ENCODE assay signal across 12 cellular contexts in genomic region chr6:93468291-93468690, GRCh38. TPM values are rescaled to one million over a fixed set of nuclear protein-coding genes. Genes with fewer than 3 reads are reported as not detected.
DNase-seq lines count a peak whose midpoint lies in the region; ATAC-seq, FAIRE-seq and TF ChIP-seq lines count a peak whose summit lies in the region.
"Had no signal": no experiment of that assay in that cellular context is flagged by ENCODE, and none has a peak within 500 bp of the region (broad histone marks: within the 10 kb centered on the region; RNA-seq: fewer than 3 reads in every experiment).

No MANE protein-coding gene starts in this region.

- TF ChIP-seq CTCF in GM12865 (IDR thresholded peaks at IDR 0.05; ENCODE audit: insufficient read depth, low read depth, low read length, missing control alignments) (no peak), cardiac fibroblast (IDR thresholded peaks at IDR 0.05; ENCODE audit: low read depth, low read length) (no peak)

- DNase-seq in GM12865 (ENCODE audit: low read depth): peak; percentile 5
- DNase-seq in NCI-H2107 (lab: John Stamatoyannopoulos, UW): peak; percentile 9
- peak; percentile 19 to 42 for DNase-seq in cardiac fibroblast (ENCODE audit: low read depth in 2 of 2)
- peak; percentile 84 for DNase-seq in myocyte (ENCODE audit: low read depth)
- no peak for DNase-seq in AG08396 (ENCODE audit: low spot score)
- DNase-seq in NCI-H1092 treated with DMSO at 0.1 percent for 48 hours (lab: John Stamatoyannopoulos, UW): no peak
- no peak for DNase-seq in HTR-8/SVneo (ENCODE audit: insufficient read length, low spot score)
- DNase-seq: activated T-cell treated with anti-CD3 and anti-CD28 coated beads, Interleukin-2, amount 50 U/mL, for 1 hour; stomach had no signal

- no peak for FAIRE-seq in HTR-8/SVneo (lab: Jason Lieb, UNC)

- H3K4me3 ChIP-seq in GM12865 (ENCODE audit: low read depth, low read length) (no peak overlapping the region), cardiac fibroblast (replicated peaks in 1 of 2; ENCODE audit: low read depth in 2 of 2, low read length in 2 of 2) (no peak overlapping the region)
- H3K4me3 ChIP-seq: BLaER1 treated with 17β-estradiol and CSF1 and Interleukin-3, amounts not matched to agents 10 nM and 100 nM; stomach had no signal

- no peak for ATAC-seq in HG02763 (IDR thresholded peaks at IDR 0.05; ENCODE audit: unreplicated experiment)

RNA-seq across cellular contexts. Expression of gene EPHA7, which starts 48.9 kb away (rescaled TPM):
- total RNA-seq in myocyte: 8.7 and 8.9 TPM in 2 replicates
- polyA plus RNA-seq in myocyte (2012): 0.54 TPM
- total RNA-seq: M059J had no signal

Comparison
In these comparisons a context has a peak if more than half of its experiments do, and no peak if none do; other contexts are left out.
1. DNase-seq: peak in GM12865 (single experiment), NCI-H2107 (single experiment), cardiac fibroblast (2 of 2) and myocyte (single experiment); none in AG08396 (single experiment), NCI-H1092 treated with DMSO at 0.1 percent for 48 hours (single experiment) and HTR-8/SVneo (single experiment).